Comparison of ENCODE assay signal across 22 cellular contexts in the genomic region with DNA sequence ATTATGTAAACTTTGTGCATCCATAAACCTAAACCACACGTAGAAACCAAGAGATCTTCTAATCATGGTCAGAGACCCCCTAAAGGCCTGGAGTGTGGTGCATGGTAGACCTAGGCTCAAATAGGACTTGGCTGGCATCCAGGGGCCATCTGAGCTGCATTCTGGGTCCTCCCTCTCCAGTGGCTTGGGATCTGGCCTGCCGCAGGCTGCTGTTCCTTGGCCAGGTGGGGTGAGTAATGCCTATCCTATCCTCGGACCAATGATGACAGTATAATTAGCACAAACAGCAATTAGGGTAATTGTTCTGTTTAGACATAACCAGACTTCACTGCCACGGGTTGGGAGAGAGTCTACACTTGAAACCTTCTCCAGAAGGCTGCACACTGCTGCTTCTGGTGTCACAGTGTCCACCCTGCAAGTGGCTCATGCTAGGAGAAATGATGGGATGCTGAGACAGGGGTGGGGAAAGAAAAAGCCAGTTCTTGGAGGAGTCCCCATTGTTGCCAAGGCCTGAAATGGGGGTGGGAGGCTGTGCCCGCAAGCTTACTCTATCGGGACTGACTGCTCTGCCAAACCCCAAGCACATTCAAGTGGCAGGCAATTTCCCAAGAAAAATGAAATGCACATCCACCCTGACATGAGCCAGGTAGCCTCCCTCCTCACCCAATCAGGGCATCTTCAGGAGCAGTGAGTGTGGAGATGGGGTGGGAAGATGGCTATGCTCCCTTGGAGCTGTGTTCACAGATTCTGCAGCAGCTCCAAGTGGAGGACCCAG. TPM values are rescaled to one million over a fixed set of nuclear protein-coding genes. Genes with fewer than 3 reads are reported as not detected.
A peak's percentile ranks its signal among the peaks of the same experiment; 100 is the strongest.
DNase-seq lines count a peak whose midpoint lies in the region; FAIRE-seq and TF ChIP-seq lines count a peak whose summit lies in the region.
"Had no signal": no experiment of that assay in that cellular context is flagged by ENCODE, and none has a peak within 500 bp of the region (broad histone marks: within the 10 kb centered on the region; RNA-seq: fewer than 3 reads in every experiment).

No MANE protein-coding gene starts in this region.

- H3K27ac Mint-ChIP-seq in Calu3 (ENCODE audit: unreplicated experiment) = no peak overlapping the region
- H3K27ac Mint-ChIP-seq: CD8-positive, alpha-beta T cell had no signal

- DNase-seq in NCI-H1417 (lab: John Stamatoyannopoulos, UW) (peak in 2 of 3 experiments; percentile 46 to 77), NCI-H1417 treated with DMSO at 0.1 percent for 48 hours (lab: John Stamatoyannopoulos, UW) (no peak), NCI-H146 (lab: John Stamatoyannopoulos, UW) (peak; percentile 77), RWPE1 (ENCODE audit: low spot score) (no peak), kidney (peak; percentile 41), DMS53 (lab: John Stamatoyannopoulos, UW) (no peak), H4 (ENCODE audit: low spot score) (no peak), Calu3 (no peak)
- DNase-seq: 8988T; AML-193; C1 segment of cervical spinal cord; CD8-positive, alpha-beta T cell; DMS79; GM23248; HCEC 1CT; Kasumi-1; NCI-H1436 treated with DMSO at 0.1 percent for 48 hours; NCI-H2029 treated with DMSO at 0.1 percent for 48 hours; NCI-H345; NK-92 treated with Interleukin-12 subunit alpha and Interleukin-12 subunit beta, amount 100 ng/mL, for 24 hours had no signal

- no peaks in the 10 kb centered on the region for H3K9me3 ChIP-seq in kidney (ENCODE audit: control insufficient read depth in 1 of 2, low read length in 2 of 2)
- H3K9me3 ChIP-seq: SJSA1 had no signal

- no peak for FAIRE-seq in kidney (lab: Jason Lieb, UNC)

- POLR2A ChIA-PET in RWPE1 (lab: Yijun Ruan, JAX; ENCODE audit: low non-redundant PET) = no interaction called here

- no peaks in the 10 kb centered on the region for H3K27me3 Mint-ChIP-seq in Calu3 (ENCODE audit: unreplicated experiment)

- H3K4me1 ChIP-seq in kidney (ENCODE audit: control insufficient read depth in 1 of 2, insufficient read depth in 1 of 2, low read depth in 1 of 2, low read length in 2 of 2) = no peaks in the 10 kb centered on the region

- BruUV-seq in Calu3 (replicated peaks; lab: Mats Ljungman, UMichigan) = no TSS peak

- H3K36me3 Mint-ChIP-seq in Calu3 (ENCODE audit: insufficient read depth, unreplicated experiment) = peaks cover 10% of the 10 kb centered on the region
- H3K36me3 Mint-ChIP-seq: CD8-positive, alpha-beta T cell had no signal

- no peaks in the 10 kb centered on the region for H3K9me3 Mint-ChIP-seq in Calu3 (ENCODE audit: low read depth, unreplicated experiment)
- H3K9me3 Mint-ChIP-seq: CD8-positive, alpha-beta T cell had no signal

- H3K27ac ChIP-seq in RWPE1 (peak overlapping the region; percentile 16; the same call in 1 of the 2 replicates), kidney (ENCODE audit: low read depth in 2 of 2, low read length in 2 of 2) (no peak overlapping the region)
- H3K27ac ChIP-seq: GM23248, SJSA1 had no signal

- no peak overlapping the region for H3K4me3 ChIP-seq in kidney (ENCODE audit: low read length in 2 of 2)
- H3K4me3 ChIP-seq: GM23248, SJSA1 had no signal

- H3K9ac ChIP-seq in kidney (ENCODE audit: low read length in 2 of 2) = no peak overlapping the region
- H3K9ac ChIP-seq: GM23248 had no signal

- CTCF ChIA-PET in RWPE1 (lab: Yijun Ruan, JAX) (interaction anchor here (0.9 to 1.6 kb wide), 3 partner anchors 11 to 16 kb away, joined by 3 to 4 read pairs (median 4); partner anchors contain the start of gene PKP1), Calu3 (lab: Charles Lee) (no interaction called here)

- no peaks in the 10 kb centered on the region for H3K36me3 ChIP-seq in kidney (ENCODE audit: control insufficient read depth in 1 of 2, insufficient read depth in 2 of 2, low read length in 2 of 2)
- H3K36me3 ChIP-seq: SJSA1 had no signal

- peaks cover 53% of the 10 kb centered on the region for H3K4me1 Mint-ChIP-seq in Calu3 (ENCODE audit: low read depth, unreplicated experiment)

- TF ChIP-seq CTCF in RWPE1 (conservative IDR thresholded peaks at IDR 0.05; ENCODE audit: low read depth) (no peak), kidney (IDR thresholded peaks at IDR 0.05; ENCODE audit: borderline replicate concordance, extremely low read depth, insufficient read depth) (no peak), Calu3 (IDR thresholded peaks at IDR 0.05; ENCODE audit: unreplicated experiment) (no peak)

- no peak overlapping the region for H3K4me3 Mint-ChIP-seq in Calu3 (ENCODE audit: low read depth, unreplicated experiment)
- H3K4me3 Mint-ChIP-seq: CD8-positive, alpha-beta T cell had no signal

- intact Hi-C loops in kidney (cut with DNase I) (no loop called here), Calu3 (cut with micrococcal nuclease; ENCODE audit: unreplicated experiment) (no loop called here)

RNA-seq across cellular contexts. Expression of gene PKP1, which starts 12.5 kb away (rescaled TPM):
- total RNA-seq in kidney = 0.63 TPM
- 0.47 TPM for polyA plus RNA-seq in kidney (ENCODE audit: insufficient read depth, low read depth, low replicate concordance)
- total RNA-seq in H4 (2014; rRNA removed; shearing (Covaris generic)) = not detected in 2 replicates
- total RNA-seq in Calu3 (2022) = 0.09 and 0.17 TPM in 2 replicates
- total RNA-seq: CD8-positive, alpha-beta T cell; SJSA1; T-helper 1 cell treated with Interleukin-12 subunit alpha and Interleukin-12 subunit beta and Interleukin-4 antibody, amounts not matched to agents 30 ng/mL and 1 ng/mL, for 36 hours had no signal

Comparison
In these comparisons a context has a peak if more than half of its experiments do, and no peak if none do; other contexts are left out.
1. DNase-seq: peak in NCI-H1417 (2 of 3), NCI-H146 (single experiment) and kidney (single experiment); none in NCI-H1417 treated with DMSO at 0.1 percent for 48 hours (single experiment), RWPE1 (single experiment), DMS53 (single experiment), H4 (single experiment) and Calu3 (single experiment).